In genomic region chr20:32902456-32903420, GRCh38 we compare ENCODE assay signal across 8 cellular contexts. TPM values are rescaled to one million over a fixed set of nuclear protein-coding genes. Genes with fewer than 3 reads are reported as not detected.
A peak's percentile ranks its signal among the peaks of the same experiment; 100 is the strongest.
DNase-seq lines count a peak whose midpoint lies in the region; ATAC-seq and TF ChIP-seq lines count a peak whose summit lies in the region.

No MANE protein-coding gene starts in this region.

- peak; percentile 88 for ATAC-seq in activated CD8-positive, alpha-beta memory T cell treated with anti-CD3 and anti-CD28 coated beads, Interleukin-2, amount 10 ng/mL, durations not matched to agents 7 days and 5 days
- ATAC-seq in stimulated activated naive CD8-positive, alpha-beta T cell treated with anti-CD3 and anti-CD28 coated beads, Interleukin-15, Interleukin-2, amounts not matched to agents 100 U/mL and 50 U/mL, for 24 hours, result peak; percentile 61

- H3K9me3 Mint-ChIP-seq in activated CD8-positive, alpha-beta memory T cell treated with anti-CD3 and anti-CD28 coated beads, Interleukin-2, amount 10 ng/mL, durations not matched to agents 7 days and 5 days (ENCODE audit: low read depth), result no peaks in the 10 kb centered on the region
- H3K9me3 Mint-ChIP-seq in nephron, result no peaks in the 10 kb centered on the region

- H3K9me2 ChIP-seq in GM23248 (ENCODE audit: insufficient read depth), result no peaks in the 10 kb centered on the region

- CTCF ChIA-PET in activated CD8-positive, alpha-beta memory T cell treated with anti-CD3 and anti-CD28 coated beads, Interleukin-2, amount 10 ng/mL, durations not matched to agents 7 days and 5 days (lab: Charles Lee), result interaction anchor here (0.6 to 3.3 kb wide), 33 partner anchors 13 to 401 kb away, joined by 3 to 33 read pairs (median 5); partner anchors contain the start of genes BPIFB4, C20orf203 and SUN5

- H4K20me1 ChIP-seq in GM23248 (ENCODE audit: insufficient read depth), result no peaks in the 10 kb centered on the region

- no peaks in the 10 kb centered on the region for H3K9me3 ChIP-seq in GM23248 (ENCODE audit: low read depth)

- no peak for TF ChIP-seq POLR2A in lower leg skin (IDR thresholded peaks at IDR 0.05)

- 49% methylated on average over 25 of the region's 25 CpGs for WGBS in GM23248 (ENCODE audit: low coverage in 1 of 2, low lambda C conversion rate in 2 of 2, missing lambda C conversion rate in 2 of 2), 2 experiments
- WGBS in lower leg skin, 2 donors, result 71 to 73% methylated on average over 20 to 21 of the region's 25 CpGs

- no peaks in the 10 kb centered on the region for H3K36me3 Mint-ChIP-seq in activated CD8-positive, alpha-beta memory T cell treated with anti-CD3 and anti-CD28 coated beads, Interleukin-2, amount 10 ng/mL, durations not matched to agents 7 days and 5 days
- H3K36me3 Mint-ChIP-seq in nephron (ENCODE audit: low read depth), result no peaks in the 10 kb centered on the region

- peaks cover 9% of the 10 kb centered on the region for H3K4me1 Mint-ChIP-seq in activated CD8-positive, alpha-beta memory T cell treated with anti-CD3 and anti-CD28 coated beads, Interleukin-2, amount 10 ng/mL, durations not matched to agents 7 days and 5 days
- no peaks in the 10 kb centered on the region for H3K4me1 Mint-ChIP-seq in nephron

- H2AFZ ChIP-seq in GM23248, result no peak overlapping the region

- H3K27ac ChIP-seq in GM23248, result no peak overlapping the region

- in situ Hi-C loops in GM23248 (cut with MboI), result no loop called here

- TF ChIP-seq CTCF in AG09309 (IDR thresholded peaks at IDR 0.05; ENCODE audit: control insufficient read depth, insufficient read depth, low read depth, low read length, missing control alignments), result peak; percentile 90
- peak; percentile 91 for TF ChIP-seq CTCF in epithelial cell of esophagus (IDR thresholded peaks at IDR 0.05; ENCODE audit: insufficient read depth, low read depth, low read length, missing control alignments)
- peak; percentile 83 to 93 (median 92) for TF ChIP-seq CTCF in nephron (IDR thresholded peaks at IDR 0.05; ENCODE audit: unreplicated experiment in 3 of 3)
- TF ChIP-seq CTCF in lower leg skin (IDR thresholded peaks at IDR 0.05), result peak in 1 of 3 donors; percentile 57

- no peak for DNase-seq in AG09309 (ENCODE audit: low read depth)
- peak; percentile 80 for DNase-seq in GM23248
- DNase-seq in NCI-H82 (lab: John Stamatoyannopoulos, UW), result peak; percentile 78
- DNase-seq in activated CD8-positive, alpha-beta memory T cell treated with anti-CD3 and anti-CD28 coated beads, Interleukin-2, amount 10 ng/mL, durations not matched to agents 7 days and 5 days, result peak; percentile 78
- peak; percentile 56 for DNase-seq in epithelial cell of esophagus (ENCODE audit: low read depth)
- peak; percentile 72 for DNase-seq in stimulated activated naive CD8-positive, alpha-beta T cell treated with anti-CD3 and anti-CD28 coated beads, Interleukin-15, Interleukin-2, amounts not matched to agents 100 U/mL and 50 U/mL, for 24 hours
- no peak for DNase-seq in lower leg skin (ENCODE audit: low spot score in 2 of 2)

- intact Hi-C loops in lower leg skin (cut with DNase I; ENCODE audit: low total_unique reads), result loop anchor here (5.0 kb wide), 1 partner anchor 110 kb away; no protein-coding TSS in a partner anchor

- peaks cover 5% of the 10 kb centered on the region for H3F3A ChIP-seq in GM23248 (ENCODE audit: insufficient read depth)

- no peak overlapping the region for H3K4me3 ChIP-seq in AG09309 (ENCODE audit: control insufficient read depth, low read depth, low read length)
- H3K4me3 ChIP-seq in GM23248, result no peak overlapping the region
- H3K4me3 ChIP-seq in epithelial cell of esophagus (ENCODE audit: low read length), result no peak overlapping the region
- H3K4me3 ChIP-seq in lower leg skin (ENCODE audit: low read depth, poor library complexity, severe bottlenecking), result no peak overlapping the region

- no peaks in the 10 kb centered on the region for H3K36me3 ChIP-seq in GM23248 (ENCODE audit: low read depth)

- H3K9ac ChIP-seq in GM23248, result no peak overlapping the region

- no peaks in the 10 kb centered on the region for H3K27me3 Mint-ChIP-seq in activated CD8-positive, alpha-beta memory T cell treated with anti-CD3 and anti-CD28 coated beads, Interleukin-2, amount 10 ng/mL, durations not matched to agents 7 days and 5 days
- H3K27me3 Mint-ChIP-seq in nephron (ENCODE audit: low read depth), result no peaks in the 10 kb centered on the region

- H3K27me3 ChIP-seq in GM23248 (replicated peaks; ENCODE audit: insufficient read depth), result no peaks in the 10 kb centered on the region

- H3K4me2 ChIP-seq in GM23248 (ENCODE audit: unreplicated experiment), result no peak overlapping the region

- no peak overlapping the region for H3K4me3 Mint-ChIP-seq in activated CD8-positive, alpha-beta memory T cell treated with anti-CD3 and anti-CD28 coated beads, Interleukin-2, amount 10 ng/mL, durations not matched to agents 7 days and 5 days
- no peak overlapping the region for H3K4me3 Mint-ChIP-seq in nephron

- H3K79me2 ChIP-seq in GM23248 (ENCODE audit: insufficient read depth), result no peaks in the 10 kb centered on the region

- no peak overlapping the region for H3K27ac Mint-ChIP-seq in activated CD8-positive, alpha-beta memory T cell treated with anti-CD3 and anti-CD28 coated beads, Interleukin-2, amount 10 ng/mL, durations not matched to agents 7 days and 5 days
- H3K27ac Mint-ChIP-seq in nephron, result no peak overlapping the region

- peaks cover 5% of the 10 kb centered on the region; the same call in 1 of the 2 replicates for H3K4me1 ChIP-seq in GM23248 (ENCODE audit: insufficient read depth)

RNA-seq across cellular contexts. Expression of gene EFCAB8, which starts 44.0 kb away (rescaled TPM):
- 0.13 TPM in 1 of 2 replicates, not detected in the other for total RNA-seq in GM23248 (2014; rRNA removed; shearing (Covaris generic))
- polyA plus RNA-seq in GM23248 (2016; fragmentation: Nextera tagmentation; extraction: Ambion mirVana), result not detected in 2 replicates
- 1 to 10 TPM in 1 of 2 experiments, under 1 TPM in 1; 0.30 to 1.1 TPM for total RNA-seq in activated CD8-positive, alpha-beta memory T cell treated with anti-CD3 and anti-CD28 coated beads, Interleukin-2, amount 10 ng/mL, durations not matched to agents 7 days and 5 days
- not detected for total RNA-seq in lower leg skin

Comparison
In these comparisons a context has a peak if more than half of its experiments do, and no peak if none do; other contexts are left out.
1. DNase-seq: peak in GM23248 (single experiment), NCI-H82 (single experiment), activated CD8-positive, alpha-beta memory T cell treated with anti-CD3 and anti-CD28 coated beads, Interleukin-2, amount 10 ng/mL, durations not matched to agents 7 days and 5 days (single experiment), epithelial cell of esophagus (single experiment) and stimulated activated naive CD8-positive, alpha-beta T cell treated with anti-CD3 and anti-CD28 coated beads, Interleukin-15, Interleukin-2, amounts not matched to agents 100 U/mL and 50 U/mL, for 24 hours (single experiment); none in AG09309 (single experiment) and lower leg skin (0 of 2).